In genomic region chrX:55057691-55058249, GRCh38 we compare ENCODE assay signal across 8 cellular contexts. TPM values are rescaled to one million over a fixed set of nuclear protein-coding genes. Genes with fewer than 3 reads are reported as not detected.
A peak's percentile ranks its signal among the peaks of the same experiment; 100 is the strongest.
DNase-seq lines count a peak whose midpoint lies in the region; ATAC-seq and TF ChIP-seq lines count a peak whose summit lies in the region.

No MANE protein-coding gene starts in this region.

- no peak overlapping the region for H4K91ac ChIP-seq in neuronal stem cell (ENCODE audit: low read depth, low read length, poor library complexity)

- H3K27ac ChIP-seq in neuronal stem cell (replicated peaks; ENCODE audit: low read length), result no peak overlapping the region

- no peaks in the 10 kb centered on the region for H3K9me3 ChIP-seq in neuronal stem cell (replicated peaks in 1 of 2; ENCODE audit: control insufficient read depth in 2 of 2, insufficient read depth in 1 of 2, low read depth in 1 of 2, low read length in 2 of 2)

- CTCF ChIA-PET in activated CD8-positive, alpha-beta T cell treated with anti-CD3 and anti-CD28 coated beads for 36 hours (lab: Charles Lee), result interaction anchor here (0.9 to 1.4 kb wide), 6 partner anchors 58 to 416 kb away, joined by 3 to 24 read pairs (median 4); partner anchors contain the start of gene APEX2

- H3K4me1 Mint-ChIP-seq in activated CD8-positive, alpha-beta T cell treated with anti-CD3 and anti-CD28 coated beads for 36 hours (ENCODE audit: low read depth), result peaks cover 12% of the 10 kb centered on the region

- no peak overlapping the region for H3K9ac ChIP-seq in neuronal stem cell (ENCODE audit: low read depth, low read length, poor library complexity)

- no peaks in the 10 kb centered on the region for H3K36me3 Mint-ChIP-seq in activated CD8-positive, alpha-beta T cell treated with anti-CD3 and anti-CD28 coated beads for 36 hours (ENCODE audit: low read depth)

- intact Hi-C loops in activated CD8-positive, alpha-beta T cell treated with anti-CD3 and anti-CD28 coated beads for 36 hours (cut with micrococcal nuclease), result loop anchor here (5.0 kb wide), 1 partner anchor 165 kb away; no protein-coding TSS in a partner anchor

- H3K36me3 ChIP-seq in neuronal stem cell (replicated peaks in 1 of 2; ENCODE audit: control insufficient read depth in 2 of 2, insufficient read depth in 2 of 2, low read length in 2 of 2), result no peaks in the 10 kb centered on the region

- H2BK5ac ChIP-seq in neuronal stem cell (ENCODE audit: low read length), result no peak overlapping the region

- H3K27me3 ChIP-seq in neuronal stem cell (ENCODE audit: control insufficient read depth in 3 of 3, insufficient read depth in 3 of 3, low read depth in 1 of 3, low read length in 3 of 3), result no peaks in the 10 kb centered on the region

- no peak overlapping the region for H3K4ac ChIP-seq in neuronal stem cell (ENCODE audit: low read length)

- H2BK120ac ChIP-seq in neuronal stem cell (ENCODE audit: low read depth, low read length), result no peak overlapping the region

- no peak overlapping the region for H4K8ac ChIP-seq in neuronal stem cell (ENCODE audit: low read depth, low read length)

- peak overlapping the region; percentile 27 for H2AFZ ChIP-seq in neuronal stem cell (ENCODE audit: low read length)

- no peak overlapping the region for H2BK12ac ChIP-seq in neuronal stem cell (ENCODE audit: low read length)

- H3K4me1 ChIP-seq in neuronal stem cell (ENCODE audit: control insufficient read depth in 2 of 2, insufficient read depth in 1 of 2, low read depth in 1 of 2, low read length in 2 of 2), result no peaks in the 10 kb centered on the region

- H3K79me1 ChIP-seq in neuronal stem cell (ENCODE audit: low read depth, low read length), result no peaks in the 10 kb centered on the region

- no peak overlapping the region for H2BK15ac ChIP-seq in neuronal stem cell (ENCODE audit: low read length)

- H3K9me3 Mint-ChIP-seq in activated CD8-positive, alpha-beta T cell treated with anti-CD3 and anti-CD28 coated beads for 36 hours, result no peaks in the 10 kb centered on the region

- ATAC-seq in GM19395 (IDR thresholded peaks at IDR 0.05; ENCODE audit: unreplicated experiment) (peak; percentile 80), HG03108 (IDR thresholded peaks at IDR 0.05; ENCODE audit: unreplicated experiment) (no peak), HG03521 (IDR thresholded peaks at IDR 0.05; ENCODE audit: unreplicated experiment) (no peak)
- peak; percentile 79 for ATAC-seq in activated CD8-positive, alpha-beta T cell treated with anti-CD3 and anti-CD28 coated beads for 36 hours

- H3K4me3 Mint-ChIP-seq in activated CD8-positive, alpha-beta T cell treated with anti-CD3 and anti-CD28 coated beads for 36 hours, result peak overlapping the region; percentile 43

- H3K23ac ChIP-seq in neuronal stem cell (ENCODE audit: low read depth, low read length, poor library complexity), result no peak overlapping the region

- POLR2A ChIA-PET in activated CD8-positive, alpha-beta T cell treated with anti-CD3 and anti-CD28 coated beads for 36 hours (lab: Charles Lee), result no interaction called here

- no peaks in the 10 kb centered on the region for H3K27me3 Mint-ChIP-seq in activated CD8-positive, alpha-beta T cell treated with anti-CD3 and anti-CD28 coated beads for 36 hours

- peak; percentile 77 for TF ChIP-seq CTCF in activated CD8-positive, alpha-beta T cell treated with anti-CD3 and anti-CD28 coated beads for 36 hours (IDR thresholded peaks at IDR 0.05)

- WGBS in neuronal stem cell (ENCODE audit: extremely low coverage in 2 of 2, insufficient read length in 2 of 2, insufficient replicate concordance in 1 of 2), 2 donors, result no CpG with 5 or more reads among the region's 5 CpGs

- H3K18ac ChIP-seq in neuronal stem cell (ENCODE audit: low read length), result no peak overlapping the region

- DNase-seq in DMS153 treated with DMSO at 0.1 percent for 48 hours (lab: John Stamatoyannopoulos, UW; ENCODE audit: unreplicated experiment), result peak; percentile 39
- peak; percentile 9 for DNase-seq in NCI-H2029 (lab: John Stamatoyannopoulos, UW)
- DNase-seq in activated CD8-positive, alpha-beta T cell treated with anti-CD3 and anti-CD28 coated beads for 36 hours, result peak; percentile 46
- peak; percentile 50 for DNase-seq in fibroblast of peridontal ligament (ENCODE audit: extremely low read depth)
- peak; percentile 1 for DNase-seq in neuronal stem cell (ENCODE audit: low spot score)

- H3K14ac ChIP-seq in neuronal stem cell (ENCODE audit: low read length), result no peak overlapping the region

- no peak overlapping the region for H3K4me2 ChIP-seq in neuronal stem cell (ENCODE audit: insufficient read depth, low read length, poor library complexity, severe bottlenecking)

- H3K4me3 ChIP-seq in neuronal stem cell (ENCODE audit: low read length in 2 of 2), result peak overlapping the region in 1 of 2 donors; percentile 20

- H2AK5ac ChIP-seq in neuronal stem cell (ENCODE audit: low read depth, low read length), result no peak overlapping the region

- no peak overlapping the region for H3K27ac Mint-ChIP-seq in activated CD8-positive, alpha-beta T cell treated with anti-CD3 and anti-CD28 coated beads for 36 hours

RNA-seq across cellular contexts. Expression of gene PAGE2B, which starts 17.1 kb away (rescaled TPM):
- total RNA-seq in activated CD8-positive, alpha-beta T cell treated with anti-CD3 and anti-CD28 coated beads for 36 hours, result under 1 TPM in 1 of 2 experiments, not detected in 1; 0.68 TPM
- 0.33 TPM for polyA plus RNA-seq in neuronal stem cell (2013, experiment 1 of 2)
- 0.50 TPM for polyA plus RNA-seq in neuronal stem cell (2013, experiment 2 of 2)

RNA-seq across cellular contexts. Expression of gene ALAS2, which starts 27.0 kb away (rescaled TPM):
- not detected for total RNA-seq in activated CD8-positive, alpha-beta T cell treated with anti-CD3 and anti-CD28 coated beads for 36 hours
- 0.06 TPM for polyA plus RNA-seq in neuronal stem cell (2013, experiment 1 of 2)
- 0.08 TPM for polyA plus RNA-seq in neuronal stem cell (2013, experiment 2 of 2)

RNA-seq across cellular contexts. Expression of gene PAGE2, which starts 31.0 kb away (rescaled TPM):
- total RNA-seq in activated CD8-positive, alpha-beta T cell treated with anti-CD3 and anti-CD28 coated beads for 36 hours, result not detected
- 0.20 TPM for polyA plus RNA-seq in neuronal stem cell (2013, experiment 1 of 2)
- polyA plus RNA-seq in neuronal stem cell (2013, experiment 2 of 2), result not detected

RNA-seq across cellular contexts. Expression of gene APEX2, which starts 57.6 kb away (rescaled TPM):
- total RNA-seq in activated CD8-positive, alpha-beta T cell treated with anti-CD3 and anti-CD28 coated beads for 36 hours, result 10 to 100 TPM; 30.0 to 33.0 TPM
- 7.7 TPM for polyA plus RNA-seq in neuronal stem cell (2013, experiment 1 of 2)
- polyA plus RNA-seq in neuronal stem cell (2013, experiment 2 of 2), result 8.0 TPM

Comparison
In these comparisons a context has a peak if more than half of its experiments do, and no peak if none do; other contexts are left out.
1. ATAC-seq: peak in GM19395 (single experiment) and activated CD8-positive, alpha-beta T cell treated with anti-CD3 and anti-CD28 coated beads for 36 hours (single experiment); none in HG03108 (single experiment) and HG03521 (single experiment).
2. Peak in every context shown above with its lines, with median percentiles within 50 percentile points of each other: DNase-seq.